Comparison of ENCODE assay signal across 14 cellular contexts in genomic region chr10:51244739-51245138, GRCh38.
DNase-seq lines count a peak whose midpoint lies in the region; ATAC-seq and TF ChIP-seq lines count a peak whose summit lies in the region.
"Had no signal": no experiment of that assay in that cellular context is flagged by ENCODE, and none has a peak within 500 bp of the region (broad histone marks: within the 10 kb centered on the region; RNA-seq: fewer than 3 reads in every experiment).

No MANE protein-coding gene starts in this region.

- H3K4me1 ChIP-seq in ascending aorta = peaks cover 3 to 39% of the 10 kb centered on the region in 2 donors
- peaks cover 7% of the 10 kb centered on the region for H3K4me1 ChIP-seq in testis

- H3K27me3 ChIP-seq in ascending aorta = no peaks in the 10 kb centered on the region
- H3K27me3 ChIP-seq in testis = no peaks in the 10 kb centered on the region
- H3K27me3 ChIP-seq: neutrophil had no signal

- in situ Hi-C loops in G401 (cut with HindIII; ENCODE audit: low sequenced_read_pairs) = no loop called here

- H3K9me3 ChIP-seq in ascending aorta (no peaks in the 10 kb centered on the region), testis (no peaks in the 10 kb centered on the region)
- H3K9me3 ChIP-seq: neutrophil had no signal

- intact Hi-C loops in ascending aorta (cut with DNase I) = no loop called here
- intact Hi-C loops in left ventricle myocardium superior (cut with micrococcal nuclease) = no loop called here
- intact Hi-C loops in testis (cut with DNase I; ENCODE audit: low total_unique reads) = no loop called here

- H3K4me3 ChIP-seq in ascending aorta (peak overlapping the region in 1 of 2 donors; percentile 0), testis (no peak overlapping the region)

- no peak for TF ChIP-seq POLR2A in testis (IDR thresholded peaks at IDR 0.05)

- H3K36me3 ChIP-seq in ascending aorta = no peaks in the 10 kb centered on the region
- H3K36me3 ChIP-seq in testis (ENCODE audit: low read depth, missing control alignments) = no peaks in the 10 kb centered on the region
- H3K36me3 ChIP-seq: neutrophil had no signal

- DNase-seq in G401 (ENCODE audit: low spot score) (peak; percentile 12), ascending aorta (ENCODE audit: low spot score in 2 of 2) (peak in 1 of 2 donors; percentile 66), left ventricle myocardium superior (no peak), pons (ENCODE audit: low spot score) (peak; percentile 34), testis (no peak), NCI-H2227 (lab: John Stamatoyannopoulos, UW; ENCODE audit: unreplicated experiment) (no peak)
- DNase-seq: Calu3; effector CD4-positive, alpha-beta T cell; NCI-H1092 treated with DMSO at 0.1 percent for 48 hours; SHP77 treated with DMSO at 0.1 percent for 48 hours had no signal

- WGBS in testis, 2 donors = 24 to 34% methylated on average over 4 of the region's 4 CpGs

- TF ChIP-seq CTCF in ascending aorta (IDR thresholded peaks at IDR 0.05) = no peak
- no peak for TF ChIP-seq CTCF in testis (IDR thresholded peaks at IDR 0.05)

- ATAC-seq in left ventricle myocardium superior = peak; percentile 88
- no peak for ATAC-seq in HG03095 (IDR thresholded peaks at IDR 0.05; ENCODE audit: unreplicated experiment)
- no peak for ATAC-seq in GM18909 (IDR thresholded peaks at IDR 0.05; ENCODE audit: poor library complexity, unreplicated experiment)
- ATAC-seq: stimulated activated effector memory CD8-positive, alpha-beta T cell treated with anti-CD3 and anti-CD28 coated beads, Interleukin-12 subunit alpha, Interleukin-12 subunit beta, amount 100 ng/mL, for 72 hours had no signal

- H3K27ac ChIP-seq in ascending aorta (peak overlapping the region; percentile 16 to 48), testis (no peak overlapping the region)
- H3K27ac ChIP-seq: neutrophil had no signal

Comparison
In these comparisons a context has a peak if more than half of its experiments do, and no peak if none do; other contexts are left out.
1. DNase-seq: peak in G401 (single experiment) and pons (single experiment); none in left ventricle myocardium superior (single experiment), testis (single experiment) and NCI-H2227 (single experiment).
2. H3K27ac ChIP-seq: peak in ascending aorta (2 of 2); none in testis (0 of 2).